Comparison of ENCODE assay signal across 8 cellular contexts in the genomic region with DNA sequence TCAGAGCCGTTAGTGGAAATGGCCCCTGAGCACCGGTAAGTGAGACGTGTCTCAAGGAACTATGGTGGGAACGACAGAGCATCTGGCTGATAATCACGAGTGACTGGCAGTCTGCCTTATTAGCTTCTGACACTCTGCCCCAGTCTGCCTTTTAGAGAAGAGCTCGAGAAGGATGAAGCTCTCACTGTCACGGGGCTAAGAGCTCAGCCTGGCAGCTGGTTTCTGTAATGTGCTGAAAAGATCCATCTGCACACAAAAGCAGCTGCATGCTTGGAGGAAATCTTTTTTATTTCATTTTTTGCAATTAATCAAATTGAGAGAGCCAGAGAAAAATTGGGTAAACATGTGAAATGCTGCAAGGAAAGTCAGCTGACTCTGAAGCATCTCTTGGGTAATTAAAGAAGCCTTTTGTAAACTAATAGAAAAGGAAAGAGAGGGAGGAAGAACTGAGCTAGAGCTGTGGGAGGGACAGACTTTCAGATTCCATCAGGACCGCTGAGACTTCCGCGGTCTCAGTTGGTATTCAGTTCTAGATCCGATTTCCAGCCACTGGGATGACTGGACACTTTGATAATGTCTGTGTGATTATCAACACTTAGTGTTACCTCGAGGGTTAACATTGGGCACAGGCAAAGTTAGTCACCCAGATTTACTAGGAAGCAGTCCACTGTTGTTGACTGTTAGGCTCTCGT. TPM values are rescaled to one million over a fixed set of nuclear protein-coding genes. Genes with fewer than 3 reads are reported as not detected.
DNase-seq lines count a peak whose midpoint lies in the region; ATAC-seq and TF ChIP-seq lines count a peak whose summit lies in the region.

No MANE protein-coding gene starts in this region.

- ATAC-seq in GM18517 (IDR thresholded peaks at IDR 0.05; ENCODE audit: unreplicated experiment) = peak; percentile 58
- ATAC-seq in HG03045 (IDR thresholded peaks at IDR 0.05; ENCODE audit: unreplicated experiment) = peak; percentile 56

- H3K9me2 ChIP-seq in SU-DHL-6 (replicated peaks; ENCODE audit: insufficient read depth, low read length) = no peaks in the 10 kb centered on the region

- H3K4me1 ChIP-seq in esophagus squamous epithelium (peaks cover 17 to 90% (median 34%) of the 10 kb centered on the region in 3 donors), osteoblast (ENCODE audit: insufficient read depth, low read length) (peaks cover 34% of the 10 kb centered on the region)

- H3K36me3 ChIP-seq in SU-DHL-6 (ENCODE audit: low read length) = peaks cover 4% of the 10 kb centered on the region; the same call in 1 of the 2 replicates
- H3K36me3 ChIP-seq in esophagus squamous epithelium = peaks cover 0 to 22% (median 3%) of the 10 kb centered on the region in 3 donors
- no peaks in the 10 kb centered on the region for H3K36me3 ChIP-seq in osteoblast (ENCODE audit: insufficient read depth, low read length)

- peak in 1 of 4 donors; percentile 4 for TF ChIP-seq POLR2A in esophagus squamous epithelium (IDR thresholded peaks at IDR 0.05)

- TF ChIP-seq CTCF in SU-DHL-6 (IDR thresholded peaks at IDR 0.05; ENCODE audit: insufficient read depth, low read length, poor library complexity, severe bottlenecking) (no peak), esophagus squamous epithelium (IDR thresholded peaks at IDR 0.05) (no peak), osteoblast (IDR thresholded peaks at IDR 0.05; ENCODE audit: extremely low read depth, low read depth, low read length) (no peak)

- DNase-seq in AG08396 (ENCODE audit: low spot score) (peak; percentile 91), esophagus squamous epithelium (lab: John Stamatoyannopoulos, UW) (no peak), osteoblast (ENCODE audit: insufficient read length, low spot score, missing footprints) (peak; percentile 96), HuH-7 (ENCODE audit: low spot score) (no peak), HK-2 (ENCODE audit: unreplicated experiment) (no peak)

- no peaks in the 10 kb centered on the region for H4K20me1 ChIP-seq in SU-DHL-6 (ENCODE audit: low read depth, low read length)
- no peaks in the 10 kb centered on the region for H4K20me1 ChIP-seq in osteoblast (ENCODE audit: insufficient read depth, low read length)

- H3K79me2 ChIP-seq in SU-DHL-6 (ENCODE audit: insufficient read depth, low read length) (peaks cover 73% of the 10 kb centered on the region), osteoblast (ENCODE audit: insufficient read depth, low read length) (no peaks in the 10 kb centered on the region)

- H3K9ac ChIP-seq in SU-DHL-6 (ENCODE audit: low read length) = no peak overlapping the region

- intact Hi-C loops in esophagus squamous epithelium (cut with DNase I) = no loop called here

- H3K4me2 ChIP-seq in SU-DHL-6 (ENCODE audit: low read depth, low read length, poor library complexity, severe bottlenecking) = no peak overlapping the region
- H3K4me2 ChIP-seq in osteoblast (ENCODE audit: insufficient read depth, low read length) = peak overlapping the region; percentile 65

- 24% methylated on average over 12 to 13 of the region's 13 CpGs for WGBS in esophagus squamous epithelium, 2 donors

- H3K27ac ChIP-seq in SU-DHL-6 (ENCODE audit: low read depth, low read length) (peak overlapping the region; percentile 42), esophagus squamous epithelium (peak overlapping the region; percentile 41 to 79 (median 72)), osteoblast (ENCODE audit: low read depth, low read length) (peak overlapping the region; percentile 81)

- H3K27me3 ChIP-seq in SU-DHL-6 (ENCODE audit: low read length) (no peaks in the 10 kb centered on the region), esophagus squamous epithelium (no peaks in the 10 kb centered on the region), osteoblast (ENCODE audit: insufficient read depth, low read length) (no peaks in the 10 kb centered on the region)

- H3K9me3 ChIP-seq in SU-DHL-6 (ENCODE audit: insufficient read depth, low read length) = no peaks in the 10 kb centered on the region
- H3K9me3 ChIP-seq in esophagus squamous epithelium = no peaks in the 10 kb centered on the region
- H3K9me3 ChIP-seq in osteoblast (ENCODE audit: low read depth, low read length) = no peaks in the 10 kb centered on the region

- H3F3A ChIP-seq in SU-DHL-6 (ENCODE audit: insufficient read depth) = peaks cover 13% of the 10 kb centered on the region

- H3K4me3 ChIP-seq in SU-DHL-6 (ENCODE audit: insufficient read depth, low read length, poor library complexity, severe bottlenecking) (no peak overlapping the region), esophagus squamous epithelium (peak overlapping the region in 1 of 4 donors; percentile 23), osteoblast (ENCODE audit: insufficient read depth, low read length) (peak overlapping the region; percentile 18)

- no peak overlapping the region for H2AFZ ChIP-seq in SU-DHL-6 (ENCODE audit: low read depth, low read length, severe bottlenecking)
- peak overlapping the region; percentile 56 for H2AFZ ChIP-seq in osteoblast (ENCODE audit: low read length)

RNA-seq across cellular contexts. Expression of gene MBP, which starts 24.4 kb away (rescaled TPM):
- 10 to 100 TPM; 21.9 to 38.9 (median 25.2) TPM for total RNA-seq in esophagus squamous epithelium
- 1.5 and 2.2 TPM in 2 replicates for total RNA-seq in osteoblast

Comparison
In these comparisons a context has a peak if more than half of its experiments do, and no peak if none do; other contexts are left out.
1. DNase-seq: peak in AG08396 (single experiment) and osteoblast (single experiment); none in esophagus squamous epithelium (single experiment), HuH-7 (single experiment) and HK-2 (single experiment).
2. Peak in every context shown above with its lines, with median percentiles within 50 percentile points of each other: H3K27ac ChIP-seq.